15 cellular contexts compared by ENCODE assay signal in the genomic region with DNA sequence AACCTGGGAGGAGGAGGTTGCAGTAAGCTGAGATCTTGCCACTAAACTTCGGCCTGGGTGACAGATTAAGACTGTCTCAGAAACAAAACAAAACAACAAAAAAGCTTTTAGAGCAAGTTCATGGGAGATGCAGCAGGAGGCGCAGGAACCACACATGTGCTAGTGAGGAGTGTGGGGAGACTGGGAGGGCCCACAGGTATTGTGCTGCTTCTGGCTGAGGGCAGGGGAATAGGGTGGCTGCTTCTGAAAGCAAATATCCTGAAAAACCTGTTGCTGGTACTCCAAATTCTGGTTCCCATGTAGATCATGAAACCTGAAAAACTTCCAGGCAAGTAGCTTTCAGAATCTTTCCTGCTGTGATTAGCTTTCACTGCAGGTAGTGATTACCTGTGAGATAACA. TPM values are rescaled to one million over a fixed set of nuclear protein-coding genes. Genes with fewer than 3 reads are reported as not detected.
DNase-seq lines count a peak whose midpoint lies in the region; ATAC-seq, FAIRE-seq and TF ChIP-seq lines count a peak whose summit lies in the region.
"Had no signal": no experiment of that assay in that cellular context is flagged by ENCODE, and none has a peak within 500 bp of the region (broad histone marks: within the 10 kb centered on the region; RNA-seq: fewer than 3 reads in every experiment).

No MANE protein-coding gene starts in this region.

- CTCF ChIA-PET in activated CD8-positive, alpha-beta T cell treated with anti-CD3 and anti-CD28 coated beads for 36 hours (lab: Charles Lee), result no interaction called here
- CTCF ChIA-PET in activated CD8-positive, alpha-beta T cell treated with anti-CD3 and anti-CD28 coated beads, Interleukin-2, amount 10 ng/mL, durations not matched to agents 7 days and 5 days (lab: Charles Lee), result interaction anchor here (0.8 to 2.0 kb wide), 5 partner anchors 22 to 323 kb away, joined by 3 to 8 read pairs (median 3); partner anchors contain the start of gene MGA

- H3K4me1 ChIP-seq in endodermal cell (ENCODE audit: control insufficient read depth, insufficient read depth, low read length) (peaks cover 7% of the 10 kb centered on the region), small intestine (ENCODE audit: control insufficient read depth in 2 of 2, insufficient read depth in 1 of 2, low read depth in 1 of 2, low read length in 1 of 2) (peaks cover 0 to 3% of the 10 kb centered on the region in 2 donors)

- peaks cover 21% of the 10 kb centered on the region for H3K27me3 Mint-ChIP-seq in activated CD8-positive, alpha-beta T cell treated with anti-CD3 and anti-CD28 coated beads for 36 hours
- H3K27me3 Mint-ChIP-seq in activated CD8-positive, alpha-beta T cell treated with anti-CD3 and anti-CD28 coated beads, Interleukin-2, amount 10 ng/mL, durations not matched to agents 7 days and 5 days (ENCODE audit: low read depth), result peaks cover 22% of the 10 kb centered on the region
- no peaks in the 10 kb centered on the region for H3K27me3 Mint-ChIP-seq in endodermal cell (ENCODE audit: insufficient read depth)

- H3K4me1 Mint-ChIP-seq in activated CD8-positive, alpha-beta T cell treated with anti-CD3 and anti-CD28 coated beads for 36 hours (ENCODE audit: low read depth), result peaks cover 6% of the 10 kb centered on the region
- H3K4me1 Mint-ChIP-seq in activated CD8-positive, alpha-beta T cell treated with anti-CD3 and anti-CD28 coated beads, Interleukin-2, amount 10 ng/mL, durations not matched to agents 7 days and 5 days (ENCODE audit: low read depth), result peaks cover 9% of the 10 kb centered on the region
- peaks cover 13% of the 10 kb centered on the region for H3K4me1 Mint-ChIP-seq in endodermal cell

- no peak overlapping the region for H3K9ac ChIP-seq in endodermal cell (ENCODE audit: extremely low read depth, low read length, poor library complexity, severe bottlenecking)
- H3K9ac ChIP-seq: BLaER1 treated with 17β-estradiol and CSF1 and Interleukin-3, amounts not matched to agents 10 nM and 100 nM had no signal

- no peak for ATAC-seq in activated CD8-positive, alpha-beta T cell treated with anti-CD3 and anti-CD28 coated beads for 36 hours
- ATAC-seq in activated CD8-positive, alpha-beta T cell treated with anti-CD3 and anti-CD28 coated beads, Interleukin-2, amount 10 ng/mL, durations not matched to agents 7 days and 5 days, result no peak
- ATAC-seq: sciatic nerve had no signal

- no peak for FAIRE-seq in small intestine (lab: Jason Lieb, UNC)
- FAIRE-seq: astrocyte had no signal

- H3K27me3 ChIP-seq in endodermal cell (ENCODE audit: control insufficient read depth, insufficient read depth, low read length, poor library complexity, severe bottlenecking), result no peaks in the 10 kb centered on the region
- no peaks in the 10 kb centered on the region for H3K27me3 ChIP-seq in small intestine (ENCODE audit: control insufficient read depth in 2 of 2, insufficient read depth in 2 of 2, low read length in 2 of 2)
- H3K27me3 ChIP-seq: SJSA1 had no signal

- WGBS in endodermal cell (ENCODE audit: insufficient coverage in 1 of 2, insufficient read length in 1 of 2), 2 experiments, result 80 to 87% methylated on average over 1 to 2 of the region's 2 CpGs
- 53 to 70% (median 59%) methylated on average over 2 of the region's 2 CpGs for WGBS in small intestine, 3 donors

- H3K27ac Mint-ChIP-seq in activated CD8-positive, alpha-beta T cell treated with anti-CD3 and anti-CD28 coated beads for 36 hours, result no peak overlapping the region
- H3K27ac Mint-ChIP-seq in activated CD8-positive, alpha-beta T cell treated with anti-CD3 and anti-CD28 coated beads, Interleukin-2, amount 10 ng/mL, durations not matched to agents 7 days and 5 days, result no peak overlapping the region
- H3K27ac Mint-ChIP-seq in endodermal cell, result peak overlapping the region; percentile 71

- POLR2A ChIA-PET in activated CD8-positive, alpha-beta T cell treated with anti-CD3 and anti-CD28 coated beads for 36 hours (lab: Charles Lee), result no interaction called here
- POLR2A ChIA-PET in activated CD8-positive, alpha-beta T cell treated with anti-CD3 and anti-CD28 coated beads, Interleukin-2, amount 10 ng/mL, durations not matched to agents 7 days and 5 days (lab: Charles Lee), result no interaction called here

- H3K9me3 ChIP-seq in endodermal cell (ENCODE audit: control insufficient read depth, low read length), result no peaks in the 10 kb centered on the region
- H3K9me3 ChIP-seq in small intestine (ENCODE audit: control insufficient read depth, low read depth), result no peaks in the 10 kb centered on the region
- H3K9me3 ChIP-seq: BLaER1 treated with 17β-estradiol and CSF1 and Interleukin-3, amounts not matched to agents 10 nM and 100 nM; SJSA1 had no signal

- H3K27ac ChIP-seq in endodermal cell (ENCODE audit: low read depth, low read length), result no peak overlapping the region
- H3K27ac ChIP-seq in small intestine (ENCODE audit: low read depth in 1 of 2, low read length in 1 of 2), result no peak overlapping the region
- H3K27ac ChIP-seq: BLaER1 treated with 17β-estradiol and CSF1 and Interleukin-3, amounts not matched to agents 10 nM and 100 nM; SJSA1 had no signal

- H3K4me3 Mint-ChIP-seq in activated CD8-positive, alpha-beta T cell treated with anti-CD3 and anti-CD28 coated beads for 36 hours, result no peak overlapping the region
- no peak overlapping the region for H3K4me3 Mint-ChIP-seq in activated CD8-positive, alpha-beta T cell treated with anti-CD3 and anti-CD28 coated beads, Interleukin-2, amount 10 ng/mL, durations not matched to agents 7 days and 5 days
- H3K4me3 Mint-ChIP-seq in endodermal cell, result no peak overlapping the region

- no peak for TF ChIP-seq CTCF in activated CD8-positive, alpha-beta T cell treated with anti-CD3 and anti-CD28 coated beads for 36 hours (IDR thresholded peaks at IDR 0.05)
- peak; percentile 78 for TF ChIP-seq CTCF in endodermal cell (conservative IDR thresholded peaks at IDR 0.05)

- intact Hi-C loops in activated CD8-positive, alpha-beta T cell treated with anti-CD3 and anti-CD28 coated beads for 36 hours (cut with micrococcal nuclease), result no loop called here
- intact Hi-C loops in posterior vena cava (cut with DNase I), result no loop called here

- H3K4me3 ChIP-seq in endodermal cell (ENCODE audit: low read length) (no peak overlapping the region), small intestine (ENCODE audit: low read depth in 1 of 2, low read length in 2 of 2) (no peak overlapping the region)
- H3K4me3 ChIP-seq: BLaER1 treated with 17β-estradiol and CSF1 and Interleukin-3, amounts not matched to agents 10 nM and 100 nM; SJSA1 had no signal

- H3K36me3 Mint-ChIP-seq in activated CD8-positive, alpha-beta T cell treated with anti-CD3 and anti-CD28 coated beads for 36 hours (ENCODE audit: low read depth), result no peaks in the 10 kb centered on the region
- no peaks in the 10 kb centered on the region for H3K36me3 Mint-ChIP-seq in activated CD8-positive, alpha-beta T cell treated with anti-CD3 and anti-CD28 coated beads, Interleukin-2, amount 10 ng/mL, durations not matched to agents 7 days and 5 days (ENCODE audit: low read depth)
- H3K36me3 Mint-ChIP-seq in endodermal cell (ENCODE audit: low read depth), result peaks cover 31% of the 10 kb centered on the region

- H3K36me3 ChIP-seq in endodermal cell (ENCODE audit: control insufficient read depth, insufficient read depth, low read length) (peaks cover 29% of the 10 kb centered on the region), small intestine (ENCODE audit: control insufficient read depth in 2 of 2, insufficient read depth in 2 of 2, low read length in 2 of 2) (no peaks in the 10 kb centered on the region)

- peak; percentile 13 for DNase-seq in activated CD8-positive, alpha-beta T cell treated with anti-CD3 and anti-CD28 coated beads for 36 hours
- DNase-seq in activated CD8-positive, alpha-beta T cell treated with anti-CD3 and anti-CD28 coated beads, Interleukin-2, amount 10 ng/mL, durations not matched to agents 7 days and 5 days, result no peak
- DNase-seq in NAMALWA (ENCODE audit: low spot score) (peak; percentile 48), endodermal cell (peak; percentile 87), small intestine (peak; percentile 18), NCI-H1092 (lab: John Stamatoyannopoulos, UW) (no peak), COLO829 (ENCODE audit: low spot score) (no peak), posterior vena cava (ENCODE audit: low spot score) (no peak)
- DNase-seq: foreskin melanocyte, mesenchymal stem cell, NCI-H1930 had no signal

- H3K9me3 Mint-ChIP-seq in activated CD8-positive, alpha-beta T cell treated with anti-CD3 and anti-CD28 coated beads for 36 hours, result no peaks in the 10 kb centered on the region
- H3K9me3 Mint-ChIP-seq in activated CD8-positive, alpha-beta T cell treated with anti-CD3 and anti-CD28 coated beads, Interleukin-2, amount 10 ng/mL, durations not matched to agents 7 days and 5 days (ENCODE audit: insufficient read depth), result no peaks in the 10 kb centered on the region
- H3K9me3 Mint-ChIP-seq in endodermal cell, result no peaks in the 10 kb centered on the region

RNA-seq across cellular contexts. Expression of gene TYRO3, which starts 22.1 kb away (rescaled TPM):
- 1 to 10 TPM in 1 of 2 experiments, under 1 TPM in 1; 0.67 to 1.3 TPM for total RNA-seq in activated CD8-positive, alpha-beta T cell treated with anti-CD3 and anti-CD28 coated beads for 36 hours
- total RNA-seq in activated CD8-positive, alpha-beta T cell treated with anti-CD3 and anti-CD28 coated beads, Interleukin-2, amount 10 ng/mL, durations not matched to agents 7 days and 5 days, result under 1 TPM; 0.29 to 0.71 TPM
- total RNA-seq in endodermal cell, result 100 to 1,000 TPM; 293 to 311 TPM
- 86.7 TPM for polyA plus RNA-seq in endodermal cell (2013, experiment 1 of 2)
- polyA plus RNA-seq in endodermal cell (2013, experiment 2 of 2), result 76.1 TPM
- polyA plus RNA-seq in small intestine, result 1 to 10 TPM; 2.7 to 9.6 (median 3.5) TPM
- total RNA-seq in posterior vena cava, result 1 to 10 TPM; 5.0 to 8.7 TPM

RNA-seq across cellular contexts. Expression of gene RPAP1, which starts 37.1 kb away (rescaled TPM):
- total RNA-seq in activated CD8-positive, alpha-beta T cell treated with anti-CD3 and anti-CD28 coated beads for 36 hours, result 10 to 100 TPM; 54.7 to 54.8 TPM
- total RNA-seq in activated CD8-positive, alpha-beta T cell treated with anti-CD3 and anti-CD28 coated beads, Interleukin-2, amount 10 ng/mL, durations not matched to agents 7 days and 5 days, result 10 to 100 TPM; 38.1 to 41.6 TPM
- total RNA-seq in endodermal cell (100 to 1,000 TPM in 1 of 2 donors, 10 to 100 TPM in 1; 91.1 to 107 TPM), posterior vena cava (10 to 100 TPM; 16.3 to 19.9 TPM)
- 39.7 TPM for polyA plus RNA-seq in endodermal cell (2013, experiment 1 of 2)
- 38.3 TPM for polyA plus RNA-seq in endodermal cell (2013, experiment 2 of 2)
- polyA plus RNA-seq in small intestine, result 10 to 100 TPM in 1 of 3 donors, 1 to 10 TPM in 2; 6.2 to 13.9 (median 6.5) TPM

Comparison
In these comparisons a context has a peak if more than half of its experiments do, and no peak if none do; other contexts are left out.
1. DNase-seq: peak in activated CD8-positive, alpha-beta T cell treated with anti-CD3 and anti-CD28 coated beads for 36 hours (single experiment), NAMALWA (single experiment), endodermal cell (single experiment) and small intestine (single experiment); none in activated CD8-positive, alpha-beta T cell treated with anti-CD3 and anti-CD28 coated beads, Interleukin-2, amount 10 ng/mL, durations not matched to agents 7 days and 5 days (single experiment), NCI-H1092 (single experiment), COLO829 (single experiment) and posterior vena cava (single experiment).
2. RNA of gene TYRO3, which starts 22.1 kb away (total RNA-seq): 293 to 311 TPM in endodermal cell; 5.0 to 8.7 TPM in posterior vena cava, 0.67 to 1.3 TPM in activated CD8-positive, alpha-beta T cell treated with anti-CD3 and anti-CD28 coated beads for 36 hours and 0.29 to 0.71 TPM in activated CD8-positive, alpha-beta T cell treated with anti-CD3 and anti-CD28 coated beads, Interleukin-2, amount 10 ng/mL, durations not matched to agents 7 days and 5 days; every median in the first group is over 10 times any median in the second.